Comparison of ENCODE assay signal across 8 cellular contexts in the genomic region with DNA sequence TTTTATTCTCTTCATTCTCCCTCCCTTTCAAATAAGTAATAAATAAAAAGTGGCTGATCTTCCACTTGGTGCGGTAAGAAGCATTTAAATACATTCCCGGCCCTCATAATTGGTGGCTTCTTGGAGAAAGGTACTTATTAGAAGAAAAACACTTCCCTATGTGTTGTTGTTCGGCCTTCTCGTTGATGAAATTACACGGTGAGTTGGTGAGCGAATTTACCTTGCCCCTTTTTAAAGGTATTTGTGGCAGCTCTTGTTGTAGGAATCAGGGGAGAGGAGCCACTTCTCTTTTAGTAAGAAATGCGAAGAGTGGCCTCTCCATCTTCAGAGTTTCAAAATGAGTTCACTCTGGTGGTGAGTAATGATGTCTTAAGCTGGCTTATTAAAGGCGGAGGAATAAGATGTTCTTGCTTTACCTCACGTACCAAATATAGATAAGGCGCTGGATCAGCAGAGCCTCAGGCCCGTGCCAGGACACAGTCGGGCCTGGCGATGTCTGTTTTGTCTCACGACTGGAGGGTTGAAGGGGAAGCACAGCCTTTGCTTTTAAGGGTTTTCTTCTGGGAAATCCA.
DNase-seq lines count a peak whose midpoint lies in the region; ATAC-seq and TF ChIP-seq lines count a peak whose summit lies in the region.

No MANE protein-coding gene starts in this region.

- no peaks in the 10 kb centered on the region for H3K9me3 Mint-ChIP-seq in nephron progenitor cell

- H3K4me1 Mint-ChIP-seq in nephron progenitor cell: peaks cover 51% of the 10 kb centered on the region

- H3K27ac Mint-ChIP-seq in nephron progenitor cell: peak overlapping the region; percentile 81

- H3K27me3 Mint-ChIP-seq in nephron progenitor cell (ENCODE audit: low read depth, poor library complexity): no peaks in the 10 kb centered on the region

- H3K4me3 Mint-ChIP-seq in nephron progenitor cell: no peak overlapping the region

- DNase-seq in EH (ENCODE audit: low read depth): peak; percentile 83
- peak; percentile 55 for DNase-seq in astrocyte of the hippocampus (ENCODE audit: low read depth, low spot score)
- DNase-seq in nephron progenitor cell: no peak
- no peak for DNase-seq in epidermal melanocyte (ENCODE audit: insufficient read length, low spot score)

- peaks cover 31% of the 10 kb centered on the region for H3K36me3 Mint-ChIP-seq in nephron progenitor cell (ENCODE audit: low read depth)

- ATAC-seq in HG02852 (IDR thresholded peaks at IDR 0.05; ENCODE audit: unreplicated experiment): peak; percentile 75
- no peak for ATAC-seq in GM21381 (IDR thresholded peaks at IDR 0.05; ENCODE audit: unreplicated experiment)
- ATAC-seq in HG03378 (IDR thresholded peaks at IDR 0.05; ENCODE audit: unreplicated experiment): no peak
- no peak for ATAC-seq in GM19324 (IDR thresholded peaks at IDR 0.05; ENCODE audit: low FRiP score, unreplicated experiment)

- no peak for TF ChIP-seq CTCF in nephron progenitor cell (IDR thresholded peaks at IDR 0.05)

Comparison
In these comparisons a context has a peak if more than half of its experiments do, and no peak if none do; other contexts are left out.
1. DNase-seq: peak in EH (single experiment) and astrocyte of the hippocampus (single experiment); none in nephron progenitor cell (single experiment) and epidermal melanocyte (single experiment).